Comparison of ENCODE assay signal across 1 cellular context in genomic region chr7:135557455-135558336, GRCh38.
TF ChIP-seq lines count a peak whose summit lies in the region.

Gene NUP205, plus strand, starts transcription at chr7:135557917. Its CDS starts 28 bp downstream, at chr7:135557945.

TF ChIP-seq in K562, 482 proteins besides CTCF, POLR2A, EP300 and RAD21 (continued from another document):
- peak in 1 of 2 experiments; percentile 69; a peak in 1 of 4 replicates for TF ChIP-seq MLLT1 (IDR thresholded peaks at IDR 0.05)
- TF ChIP-seq PHF8 (IDR thresholded peaks at IDR 0.05; ENCODE audit: borderline replicate concordance, low read length) = peak; percentile 100
- no peak for TF ChIP-seq ZNF263 (CRISPR knock-in tag; IDR thresholded peaks at IDR 0.05; ENCODE audit: borderline replicate concordance)
- no peak for TF ChIP-seq ZNF57 (CRISPR knock-in tag; IDR thresholded peaks at IDR 0.05)
- no peak for TF ChIP-seq ARHGAP35 (IDR thresholded peaks at IDR 0.05; ENCODE audit: partially characterized antibody)
- TF ChIP-seq LARP7 (IDR thresholded peaks at IDR 0.05) = no peak
- TF ChIP-seq RBFOX2 (IDR thresholded peaks at IDR 0.05; ENCODE audit: low read depth, low read length) = peak; percentile 95
- no peak for TF ChIP-seq SRF (CRISPR knock-in tag; IDR thresholded peaks at IDR 0.05)
- TF ChIP-seq VEZF1 (CRISPR knock-in tag; IDR thresholded peaks at IDR 0.05) = peak; percentile 64
- no peak; the same call in 1 of the 2 replicates for TF ChIP-seq ZNF764 (CRISPR knock-in tag; IDR thresholded peaks at IDR 0.05; ENCODE audit: low read depth)
